ENCODE assay signal across 29 cellular contexts in genomic region chr9:76090330-76090729, GRCh38.
"Had no signal": no experiment of that assay in that cellular context is flagged by ENCODE, and none has a peak within 500 bp of the region (broad histone marks: within the 10 kb centered on the region; RNA-seq: fewer than 3 reads in every experiment).

No MANE protein-coding gene starts in this region.

- H3K27ac ChIP-seq: adrenal gland, body of pancreas, heart left ventricle had no signal

- H3K4me3 Mint-ChIP-seq: activated CD4-positive, alpha-beta memory T cell treated with anti-CD3 and anti-CD28 coated beads for 36 hours; activated CD4-positive, alpha-beta T cell treated with anti-CD3 and anti-CD28 coated beads for 36 hours; activated CD4-positive, alpha-beta T cell treated with anti-CD3 and anti-CD28 coated beads, Interleukin-2, amount 10 ng/mL, durations not matched to agents 24 days and 14 days; activated CD8-positive, alpha-beta memory T cell treated with anti-CD3 and anti-CD28 coated beads, Interleukin-2, amount 10 ng/mL, durations not matched to agents 7 days and 5 days; activated CD8-positive, alpha-beta T cell treated with anti-CD3 and anti-CD28 coated beads, Interleukin-2, amount 10 ng/mL, durations not matched to agents 7 days and 5 days; activated naive CD4-positive, alpha-beta T cell treated with anti-CD3 and anti-CD28 coated beads for 36 hours; activated naive CD4-positive, alpha-beta T cell treated with anti-CD3 and anti-CD28 coated beads, Interleukin-2, amount 50 U/mL, for 24 hours; activated naive CD8-positive, alpha-beta T cell treated with anti-CD3 and anti-CD28 coated beads for 36 hours; activated naive CD8-positive, alpha-beta T cell treated with anti-CD3 and anti-CD28 coated beads, Interleukin-2, amount 50 U/mL, for 24 hours; activated T-helper 1 cell treated with anti-CD3 and anti-CD28 coated beads, Interleukin-12 subunit alpha, Interleukin-12 subunit beta, Interleukin-2, Interleukin-4 antibody, amounts not matched to agents 30 ng/mL and 10 ng/mL and 1 ng/mL, durations not matched to agents 14 hours and 24 hours and 36 hours had no signal

- H3K9me3 Mint-ChIP-seq: activated CD4-positive, alpha-beta memory T cell treated with anti-CD3 and anti-CD28 coated beads for 36 hours; activated CD4-positive, alpha-beta T cell treated with anti-CD3 and anti-CD28 coated beads, Interleukin-2, amount 10 ng/mL, durations not matched to agents 24 days and 14 days; activated naive CD4-positive, alpha-beta T cell treated with anti-CD3 and anti-CD28 coated beads for 36 hours; activated naive CD4-positive, alpha-beta T cell treated with anti-CD3 and anti-CD28 coated beads, Interleukin-2, amount 50 U/mL, for 24 hours; activated naive CD8-positive, alpha-beta T cell treated with anti-CD3 and anti-CD28 coated beads for 36 hours; activated naive CD8-positive, alpha-beta T cell treated with anti-CD3 and anti-CD28 coated beads, Interleukin-2, amount 50 U/mL, for 24 hours; activated T-helper 1 cell treated with anti-CD3 and anti-CD28 coated beads, Interleukin-12 subunit alpha, Interleukin-12 subunit beta, Interleukin-2, Interleukin-4 antibody, amounts not matched to agents 30 ng/mL and 10 ng/mL and 1 ng/mL, durations not matched to agents 14 hours and 24 hours and 36 hours; activated T-helper 2 cell treated with anti-CD3 and anti-CD28 coated beads, Interferon-gamma antibody, Interleukin-2, Interleukin-4, amounts not matched to agents 10 μg/mL and 5 μg/mL and 100 μg/mL, durations not matched to agents 14 hours and 24 hours and 36 hours had no signal

- H3K9me3 ChIP-seq: adrenal gland, body of pancreas, heart left ventricle had no signal

- H3K27ac Mint-ChIP-seq: activated CD4-positive, alpha-beta memory T cell treated with anti-CD3 and anti-CD28 coated beads for 36 hours; activated CD4-positive, alpha-beta T cell treated with anti-CD3 and anti-CD28 coated beads for 36 hours; activated CD4-positive, alpha-beta T cell treated with anti-CD3 and anti-CD28 coated beads, Interleukin-2, amount 10 ng/mL, durations not matched to agents 24 days and 14 days; activated CD8-positive, alpha-beta memory T cell treated with anti-CD3 and anti-CD28 coated beads, Interleukin-2, amount 10 ng/mL, durations not matched to agents 7 days and 5 days; activated CD8-positive, alpha-beta T cell treated with anti-CD3 and anti-CD28 coated beads, Interleukin-2, amount 10 ng/mL, durations not matched to agents 7 days and 5 days; activated naive CD4-positive, alpha-beta T cell treated with anti-CD3 and anti-CD28 coated beads for 36 hours; activated naive CD4-positive, alpha-beta T cell treated with anti-CD3 and anti-CD28 coated beads, Interleukin-2, amount 50 U/mL, for 24 hours; activated naive CD8-positive, alpha-beta T cell treated with anti-CD3 and anti-CD28 coated beads for 36 hours; activated naive CD8-positive, alpha-beta T cell treated with anti-CD3 and anti-CD28 coated beads, Interleukin-2, amount 50 U/mL, for 24 hours; activated T-helper 1 cell treated with anti-CD3 and anti-CD28 coated beads, Interleukin-12 subunit alpha, Interleukin-12 subunit beta, Interleukin-2, Interleukin-4 antibody, amounts not matched to agents 30 ng/mL and 10 ng/mL and 1 ng/mL, durations not matched to agents 14 hours and 24 hours and 36 hours; activated T-helper 2 cell treated with anti-CD3 and anti-CD28 coated beads, Interferon-gamma antibody, Interleukin-2, Interleukin-4, amounts not matched to agents 10 μg/mL and 5 μg/mL and 100 μg/mL, durations not matched to agents 14 hours and 24 hours and 36 hours had no signal

- H3K36me3 ChIP-seq: adrenal gland had no signal

- H3K4me1 ChIP-seq: adrenal gland, body of pancreas, heart left ventricle had no signal

- H3K36me3 Mint-ChIP-seq: activated CD4-positive, alpha-beta memory T cell treated with anti-CD3 and anti-CD28 coated beads for 36 hours; activated CD8-positive, alpha-beta memory T cell treated with anti-CD3 and anti-CD28 coated beads, Interleukin-2, amount 10 ng/mL, durations not matched to agents 7 days and 5 days had no signal

- H3K4me3 ChIP-seq: adrenal gland, body of pancreas, heart left ventricle had no signal

- H3K27me3 ChIP-seq: adrenal gland, body of pancreas, heart left ventricle had no signal

- DNase-seq: activated CD4-positive, alpha-beta memory T cell treated with anti-CD3 and anti-CD28 coated beads for 36 hours; activated CD4-positive, alpha-beta T cell treated with anti-CD3 and anti-CD28 coated beads for 36 hours; activated CD4-positive, alpha-beta T cell treated with anti-CD3 and anti-CD28 coated beads, Interleukin-2, amount 10 ng/mL, durations not matched to agents 24 days and 14 days; activated CD4-positive, CD25-positive, alpha-beta regulatory T cell; activated CD4-positive, CD25-positive, alpha-beta regulatory T cell treated with anti-CD3 and anti-CD28 coated beads, Interleukin-2, amount 50 U/mL, for 72 hours; activated CD8-positive, alpha-beta memory T cell treated with anti-CD3 and anti-CD28 coated beads, Interleukin-2, amount 10 ng/mL, durations not matched to agents 7 days and 5 days; activated CD8-positive, alpha-beta memory T cell treated with anti-CD3 and anti-CD28 coated beads, Interleukin-2, amount 50 U/mL, for 4 hours; activated CD8-positive, alpha-beta T cell treated with anti-CD3 and anti-CD28 coated beads, Interleukin-2, amount 10 ng/mL, durations not matched to agents 7 days and 5 days; activated effector memory CD4-positive, alpha-beta T cell treated with anti-CD3 and anti-CD28 coated beads, Interleukin-2, amount 50 U/mL, for 16 hours; activated naive CD4-positive, alpha-beta T cell treated with anti-CD3 and anti-CD28 coated beads for 36 hours; activated naive CD8-positive, alpha-beta T cell treated with anti-CD3 and anti-CD28 coated beads for 36 hours; activated naive CD8-positive, alpha-beta T cell treated with anti-CD3 and anti-CD28 coated beads, Interleukin-2, amount 50 U/mL, for 24 hours; activated T-cell treated with anti-CD3 and anti-CD28 coated beads, Interleukin-2, amount 50 U/mL, for 1 hour; activated T-cell treated with anti-CD3 and anti-CD28 coated beads, Interleukin-2, amount 50 U/mL, for 48 hours; adrenal gland; amygdala; aorta; body of pancreas; caudate nucleus; cortex of kidney; effector CD8-positive, alpha-beta T cell; foreskin fibroblast; glutamatergic neuron; heart left ventricle; T-helper 2 cell had no signal

- ATAC-seq: activated CD4-positive, alpha-beta T cell treated with anti-CD3 and anti-CD28 coated beads for 36 hours; activated CD8-positive, alpha-beta memory T cell treated with anti-CD3 and anti-CD28 coated beads, Interleukin-2, amount 10 ng/mL, durations not matched to agents 7 days and 5 days; activated CD8-positive, alpha-beta T cell treated with anti-CD3 and anti-CD28 coated beads, Interleukin-2, amount 10 ng/mL, durations not matched to agents 7 days and 5 days; activated naive CD8-positive, alpha-beta T cell treated with anti-CD3 and anti-CD28 coated beads, Interleukin-2, amount 50 U/mL, for 24 hours; body of pancreas; esophagus mucosa; heart left ventricle had no signal

- H3K4me1 Mint-ChIP-seq: activated CD4-positive, alpha-beta T cell treated with anti-CD3 and anti-CD28 coated beads for 36 hours; activated CD4-positive, alpha-beta T cell treated with anti-CD3 and anti-CD28 coated beads, Interleukin-2, amount 10 ng/mL, durations not matched to agents 24 days and 14 days; activated CD8-positive, alpha-beta memory T cell treated with anti-CD3 and anti-CD28 coated beads, Interleukin-2, amount 10 ng/mL, durations not matched to agents 7 days and 5 days; activated naive CD8-positive, alpha-beta T cell treated with anti-CD3 and anti-CD28 coated beads, Interleukin-2, amount 50 U/mL, for 24 hours had no signal
